In genomic region chr17:39772987-39773664, GRCh38 we compare ENCODE assay signal across 1 cellular context.
TF ChIP-seq lines count a peak whose summit lies in the region.

No MANE protein-coding gene starts in this region.

TF ChIP-seq in H1, 55 proteins besides CTCF, POLR2A, EP300 and RAD21:
- TF ChIP-seq EGR1 (IDR thresholded peaks at IDR 0.05; ENCODE audit: borderline replicate concordance, low read depth, low read length) (no peak), NRF1 (IDR thresholded peaks at IDR 0.05; ENCODE audit: low read depth, low read length) (no peak), CTBP2 (IDR thresholded peaks at IDR 0.05; ENCODE audit: borderline replicate concordance, insufficient read depth, insufficient read length, low read length) (no peak), RFX5 (IDR thresholded peaks at IDR 0.05; ENCODE audit: borderline replicate concordance, low read depth, low read length) (no peak), RBBP5 (IDR thresholded peaks at IDR 0.05; ENCODE audit: borderline replicate concordance, low read depth, low read length) (no peak), BACH1 (IDR thresholded peaks at IDR 0.05; ENCODE audit: low read length) (no peak), RNF2 (IDR thresholded peaks at IDR 0.05; ENCODE audit: borderline replicate concordance, low read depth, low read length, missing control alignments, poor library complexity, severe bottlenecking) (no peak), ATF3 (IDR thresholded peaks at IDR 0.05; ENCODE audit: insufficient read depth, low read depth, low read length) (no peak), SP2 (IDR thresholded peaks at IDR 0.05; ENCODE audit: low read length) (no peak)
TF ChIP-seq in H1: peak in this region for 0.
